ENCODE assay signal across 1 cellular context in genomic region chr17:81685108-81685507, GRCh38.
TF ChIP-seq lines count a peak whose summit lies in the region.

No MANE protein-coding gene starts in this region.

TF ChIP-seq in IMR-90, 13 proteins besides CTCF, POLR2A, EP300 and RAD21:
- TF ChIP-seq CHD1 (IDR thresholded peaks at IDR 0.05; ENCODE audit: low read depth, low read length) (no peak), SMC3 (IDR thresholded peaks at IDR 0.05; ENCODE audit: low read depth, low read length) (no peak), MXI1 (IDR thresholded peaks at IDR 0.05; ENCODE audit: borderline replicate concordance, low read depth, low read length) (peak; percentile 33; the same call in 1 of the 2 replicates), BHLHE40 (IDR thresholded peaks at IDR 0.05; ENCODE audit: low read depth, low read length) (no peak), MAZ (IDR thresholded peaks at IDR 0.05; ENCODE audit: borderline replicate concordance, low read depth, low read length) (peak; percentile 58; the same call in 1 of the 2 replicates), MAFK (IDR thresholded peaks at IDR 0.05; ENCODE audit: low read depth, low read length) (no peak), CEBPB (IDR thresholded peaks at IDR 0.05; ENCODE audit: low read depth, low read length) (no peak), FOS (IDR thresholded peaks at IDR 0.05; ENCODE audit: low read depth, low read length) (peak; percentile 69), RFX5 (IDR thresholded peaks at IDR 0.05; ENCODE audit: low read depth, low read length) (no peak), RCOR1 (IDR thresholded peaks at IDR 0.05; ENCODE audit: insufficient replicate concordance, low read length) (peak; percentile 81), NFE2L2 (IDR thresholded peaks at IDR 0.05; ENCODE audit: low read depth, low read length) (no peak)
- TF ChIP-seq, protein P1, sequence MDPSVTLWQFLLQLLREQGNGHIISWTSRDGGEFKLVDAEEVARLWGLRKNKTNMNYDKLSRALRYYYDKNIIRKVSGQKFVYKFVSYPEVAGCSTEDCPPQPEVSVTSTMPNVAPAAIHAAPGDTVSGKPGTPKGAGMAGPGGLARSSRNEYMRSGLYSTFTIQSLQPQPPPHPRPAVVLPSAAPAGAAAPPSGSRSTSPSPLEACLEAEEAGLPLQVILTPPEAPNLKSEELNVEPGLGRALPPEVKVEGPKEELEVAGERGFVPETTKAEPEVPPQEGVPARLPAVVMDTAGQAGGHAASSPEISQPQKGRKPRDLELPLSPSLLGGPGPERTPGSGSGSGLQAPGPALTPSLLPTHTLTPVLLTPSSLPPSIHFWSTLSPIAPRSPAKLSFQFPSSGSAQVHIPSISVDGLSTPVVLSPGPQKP (IDR thresholded peaks at IDR 0.05; ENCODE audit: borderline replicate concordance, low read depth, low read length) = no peak
- TF ChIP-seq, protein P2, sequence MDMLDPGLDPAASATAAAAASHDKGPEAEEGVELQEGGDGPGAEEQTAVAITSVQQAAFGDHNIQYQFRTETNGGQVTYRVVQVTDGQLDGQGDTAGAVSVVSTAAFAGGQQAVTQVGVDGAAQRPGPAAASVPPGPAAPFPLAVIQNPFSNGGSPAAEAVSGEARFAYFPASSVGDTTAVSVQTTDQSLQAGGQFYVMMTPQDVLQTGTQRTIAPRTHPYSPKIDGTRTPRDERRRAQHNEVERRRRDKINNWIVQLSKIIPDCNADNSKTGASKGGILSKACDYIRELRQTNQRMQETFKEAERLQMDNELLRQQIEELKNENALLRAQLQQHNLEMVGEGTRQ (IDR thresholded peaks at IDR 0.05; ENCODE audit: low read depth, low read length) = no peak
